In the genomic region with DNA sequence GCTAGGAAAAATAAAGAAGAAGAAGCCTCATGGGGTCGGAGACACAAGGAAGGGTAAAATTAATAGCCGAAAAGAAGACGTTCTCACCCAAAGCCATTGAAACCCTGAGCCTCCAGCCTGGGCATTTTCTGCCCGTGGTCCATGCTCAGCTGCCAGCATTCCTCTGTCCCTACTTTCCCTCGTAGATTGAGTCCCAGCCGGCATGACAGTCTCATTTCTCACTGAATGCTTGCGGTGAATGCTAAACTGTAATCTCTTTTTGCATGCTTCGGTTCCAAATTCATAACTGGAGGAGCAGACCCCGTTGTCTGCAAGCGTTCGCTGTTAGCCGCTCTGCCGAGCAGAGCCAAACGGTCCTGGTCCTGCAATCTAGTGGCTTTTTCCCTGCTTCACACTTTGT, we compare ENCODE assay signal across 14 cellular contexts. TPM values are rescaled to one million over a fixed set of nuclear protein-coding genes. Genes with fewer than 3 reads are reported as not detected.
DNase-seq lines count a peak whose midpoint lies in the region; ATAC-seq and TF ChIP-seq lines count a peak whose summit lies in the region.
"Had no signal": no experiment of that assay in that cellular context is flagged by ENCODE, and none has a peak within 500 bp of the region (broad histone marks: within the 10 kb centered on the region; RNA-seq: fewer than 3 reads in every experiment).

No MANE protein-coding gene starts in this region.

- no peak for TF ChIP-seq POLR2A in lower leg skin (IDR thresholded peaks at IDR 0.05)

- no peaks in the 10 kb centered on the region for H3K79me2 ChIP-seq in osteoblast (ENCODE audit: insufficient read depth, low read length)

- intact Hi-C loops in dorsolateral prefrontal cortex (cut with DNase I) = no loop called here
- intact Hi-C loops in lower leg skin (cut with DNase I; ENCODE audit: low total_unique reads) = no loop called here

- H3K36me3 ChIP-seq in osteoblast (ENCODE audit: insufficient read depth, low read length) = no peaks in the 10 kb centered on the region

- peak; percentile 25 for DNase-seq in LHCN-M2 (ENCODE audit: low read depth)
- peak in 1 of 10 donors; percentile 14 for DNase-seq in dorsolateral prefrontal cortex
- no peak for DNase-seq in osteoblast (ENCODE audit: insufficient read length, low spot score, missing footprints)
- no peak for DNase-seq in SHP77 (lab: John Stamatoyannopoulos, UW)
- no peak for DNase-seq in amniotic stem cell (lab: John Stamatoyannopoulos, UW)
- DNase-seq in lower leg skin (ENCODE audit: low spot score in 2 of 2) = no peak
- DNase-seq: CD4-positive, alpha-beta T cell; DMS53; HCEC 1CT; NCI-H1436 treated with DMSO at 0.1 percent for 48 hours; NCI-H2081; NCI-H748 treated with DMSO at 0.1 percent for 48 hours; RPMI8226 had no signal

- no peaks in the 10 kb centered on the region for H3K9me3 ChIP-seq in osteoblast (ENCODE audit: low read depth, low read length)

- H3K4me1 ChIP-seq in osteoblast (ENCODE audit: insufficient read depth, low read length) = peaks cover 11% of the 10 kb centered on the region

- peaks cover 0 to 5% (median 0%) of the 10 kb centered on the region in 45 donors for H3K27me3 ChIP-seq in dorsolateral prefrontal cortex
- H3K27me3 ChIP-seq in osteoblast (ENCODE audit: insufficient read depth, low read length) = peaks cover 3% of the 10 kb centered on the region

- peak overlapping the region in 52 of 59 donors; percentile 5 to 58 (median 34) for H3K4me3 ChIP-seq in dorsolateral prefrontal cortex
- H3K4me3 ChIP-seq in osteoblast (ENCODE audit: insufficient read depth, low read length) = no peak overlapping the region
- H3K4me3 ChIP-seq in lower leg skin (ENCODE audit: low read depth, poor library complexity, severe bottlenecking) = no peak overlapping the region

- no peak overlapping the region for H2AFZ ChIP-seq in osteoblast (ENCODE audit: low read length)

- peak overlapping the region; percentile 56 for H3K4me2 ChIP-seq in osteoblast (ENCODE audit: insufficient read depth, low read length)

- TF ChIP-seq CTCF in dorsolateral prefrontal cortex (IDR thresholded peaks at IDR 0.05 in 54 of 56, conservative IDR thresholded peaks at IDR 0.05 in 2 of 56; ENCODE audit: low read depth in 1 of 56, partially characterized antibody in 56 of 56) = no peak
- TF ChIP-seq CTCF in osteoblast (IDR thresholded peaks at IDR 0.05; ENCODE audit: extremely low read depth, low read depth, low read length) = no peak
- TF ChIP-seq CTCF in lower leg skin (IDR thresholded peaks at IDR 0.05) = no peak

- WGBS in lower leg skin, 2 donors = 73 to 82% methylated on average over 14 of the region's 14 CpGs

- no peaks in the 10 kb centered on the region for H4K20me1 ChIP-seq in osteoblast (ENCODE audit: insufficient read depth, low read length)

- no peak overlapping the region for H3K27ac ChIP-seq in dorsolateral prefrontal cortex
- H3K27ac ChIP-seq in osteoblast (ENCODE audit: low read depth, low read length) = no peak overlapping the region

- no peak for ATAC-seq in HG03432 (IDR thresholded peaks at IDR 0.05; ENCODE audit: unreplicated experiment)

RNA-seq across cellular contexts. Expression of gene COX10, which starts 54.0 kb away (rescaled TPM):
- total RNA-seq in LHCN-M2 (2014; rRNA removed) (17.8 and 20.8 TPM in 2 replicates), dorsolateral prefrontal cortex (10 to 100 TPM in 100 of 120 experiments, 1 to 10 TPM in 20; 8.0 to 18.1 (median 12.3) TPM), osteoblast (14.1 and 14.8 TPM in 2 replicates), lower leg skin (10 to 100 TPM; 17.8 to 24.5 (median 21.6) TPM)
- polyA plus RNA-seq in LHCN-M2 (2012) = 5.6 TPM

Comparison
In these comparisons a context has a peak if more than half of its experiments do, and no peak if none do; other contexts are left out.
1. H3K4me3 ChIP-seq: peak in dorsolateral prefrontal cortex (52 of 59); none in osteoblast (single experiment) and lower leg skin (single experiment).